In the genomic region with DNA sequence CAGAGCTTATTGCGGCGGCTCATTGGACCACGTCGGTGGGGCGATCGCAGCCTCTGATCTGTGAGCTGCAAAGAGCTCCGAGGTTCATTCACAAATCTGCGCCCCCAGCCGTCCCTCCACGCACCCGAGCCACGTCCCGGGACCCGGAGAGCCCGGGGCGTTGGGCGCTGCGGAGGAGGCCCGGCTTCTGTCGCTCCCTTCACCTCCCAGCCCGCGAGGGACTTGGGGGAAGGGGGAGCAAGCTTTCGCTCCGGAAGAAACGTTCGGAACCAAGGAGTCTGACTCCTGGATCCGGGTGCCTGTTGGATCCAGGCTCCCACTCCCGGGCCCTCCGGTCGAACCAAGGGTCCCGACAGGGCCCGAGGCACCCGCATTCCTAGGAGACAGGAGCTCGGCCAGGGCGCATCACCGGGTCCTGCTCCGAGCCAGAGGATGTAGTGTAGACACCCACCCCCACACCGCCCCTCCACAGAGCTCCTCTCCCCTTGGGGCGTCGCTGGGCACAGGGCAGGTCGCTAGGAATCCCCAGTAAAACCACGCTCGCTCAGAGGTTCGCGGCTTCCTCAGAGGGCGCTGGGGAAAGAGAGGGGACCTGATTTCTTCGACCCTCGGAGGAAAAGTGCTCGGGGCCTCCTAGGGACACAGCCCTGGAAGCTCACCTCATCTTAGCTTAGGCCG, we compare ENCODE assay signal across 22 cellular contexts. TPM values are rescaled to one million over a fixed set of nuclear protein-coding genes. Genes with fewer than 3 reads are reported as not detected.
"Had no signal": no experiment of that assay in that cellular context is flagged by ENCODE, and none has a peak within 500 bp of the region (broad histone marks: within the 10 kb centered on the region; RNA-seq: fewer than 3 reads in every experiment).

No MANE protein-coding gene starts in this region.

- H3K27ac Mint-ChIP-seq: brain, natural killer cell had no signal

- H3K27ac ChIP-seq: esophagus squamous epithelium, psoas muscle, stomach, testis, upper lobe of left lung had no signal

- H3K36me3 ChIP-seq: esophagus squamous epithelium, stomach, upper lobe of left lung had no signal

- H3K9me3 Mint-ChIP-seq: activated naive CD8-positive, alpha-beta T cell treated with anti-CD3 and anti-CD28 coated beads, Interleukin-2, amount 10 ng/mL, durations not matched to agents 7 days and 5 days; natural killer cell had no signal

- H3K4me3 ChIP-seq: esophagus squamous epithelium, psoas muscle, stomach, upper lobe of left lung had no signal

- H3K4me3 Mint-ChIP-seq: activated naive CD8-positive, alpha-beta T cell treated with anti-CD3 and anti-CD28 coated beads, Interleukin-2, amount 10 ng/mL, durations not matched to agents 7 days and 5 days; natural killer cell had no signal

- H3K36me3 Mint-ChIP-seq: activated naive CD8-positive, alpha-beta T cell treated with anti-CD3 and anti-CD28 coated beads, Interleukin-2, amount 10 ng/mL, durations not matched to agents 7 days and 5 days; brain; natural killer cell had no signal

- ATAC-seq: left lobe of liver, natural killer cell, psoas muscle, sciatic nerve had no signal

- DNase-seq: activated CD4-positive, alpha-beta T cell treated with anti-CD3 and anti-CD28 coated beads, Interleukin-2, amount 50 U/mL, for 1 hour; activated naive CD4-positive, alpha-beta T cell; activated naive CD8-positive, alpha-beta T cell treated with anti-CD3 and anti-CD28 coated beads, Interleukin-2, amount 10 ng/mL, durations not matched to agents 7 days and 5 days; activated T-cell treated with anti-CD3 and anti-CD28 coated beads for 4 hours; central memory CD4-positive, alpha-beta T cell; cortex of kidney; effector CD4-positive, alpha-beta T cell; esophagus squamous epithelium; mammary epithelial cell; natural killer cell; psoas muscle; stomach; T-helper 2 cell; testis; upper lobe of left lung had no signal

- H3K9me3 ChIP-seq: esophagus squamous epithelium, psoas muscle, stomach, testis, upper lobe of left lung had no signal

RNA-seq across cellular contexts. Expression of a gene that starts 7.9 kb away (rescaled TPM):
- total RNA-seq: activated naive CD8-positive, alpha-beta T cell treated with anti-CD3 and anti-CD28 coated beads, Interleukin-2, amount 10 ng/mL, durations not matched to agents 7 days and 5 days; endothelial cell of umbilical vein; fibroblast of villous mesenchyme; glomerular endothelial cell; left lobe of liver; mucosa of gallbladder; natural killer cell; sciatic nerve; stomach; upper lobe of left lung had no signal
- polyA plus RNA-seq: endothelial cell of umbilical vein, mammary epithelial cell had no signal
